Comparison of ENCODE assay signal across 25 cellular contexts in genomic region chr1:36494971-36495370, GRCh38. TPM values are rescaled to one million over a fixed set of nuclear protein-coding genes. Genes with fewer than 3 reads are reported as not detected.
DNase-seq lines count a peak whose midpoint lies in the region; ATAC-seq and TF ChIP-seq lines count a peak whose summit lies in the region.
"Had no signal": no experiment of that assay in that cellular context is flagged by ENCODE, and none has a peak within 500 bp of the region (broad histone marks: within the 10 kb centered on the region; RNA-seq: fewer than 3 reads in every experiment).

No MANE protein-coding gene starts in this region.

- no peak for TF ChIP-seq CTCF in sigmoid colon (IDR thresholded peaks at IDR 0.05)
- no peak for TF ChIP-seq CTCF in vagina (IDR thresholded peaks at IDR 0.05)

- no peaks in the 10 kb centered on the region for H3K36me3 ChIP-seq in sigmoid colon
- H3K36me3 ChIP-seq in vagina = no peaks in the 10 kb centered on the region
- H3K36me3 ChIP-seq: BE2C; BLaER1 treated with 17β-estradiol and CSF1 and Interleukin-3, amounts not matched to agents 10 nM and 100 nM had no signal

- H3K4me3 ChIP-seq in sigmoid colon (no peak overlapping the region), vagina (no peak overlapping the region)
- H3K4me3 ChIP-seq: A549; BLaER1 treated with 17β-estradiol and CSF1 and Interleukin-3, amounts not matched to agents 10 nM and 100 nM; GM12878; GM23248 had no signal

- no peaks in the 10 kb centered on the region for H3K9me3 Mint-ChIP-seq in activated naive CD4-positive, alpha-beta T cell treated with anti-CD3 and anti-CD28 coated beads, Interleukin-2, amount 10 ng/mL, durations not matched to agents 7 days and 5 days
- H3K9me3 Mint-ChIP-seq: CD14-positive monocyte; CD4-positive, alpha-beta T cell; CD8-positive, alpha-beta memory T cell had no signal

- DNase-seq in activated naive CD4-positive, alpha-beta T cell treated with anti-CD3 and anti-CD28 coated beads, Interleukin-2, amount 10 ng/mL, durations not matched to agents 7 days and 5 days = peak; percentile 13
- no peak for DNase-seq in activated naive CD4-positive, alpha-beta T cell treated with anti-CD3 and anti-CD28 coated beads, Interleukin-2, amount 50 U/mL, for 16 hours
- DNase-seq in mesenteric fat pad (ENCODE audit: low spot score) (peak; percentile 55), sigmoid colon (peak; percentile 21), left ventricle myocardium superior (no peak), vagina (ENCODE audit: extremely low spot score in 2 of 2) (no peak)
- DNase-seq: 8988T; ACHN; AML-193; BE2C; CD4-positive, alpha-beta T cell; CD8-positive, alpha-beta memory T cell; DMS 273 treated with DMSO at 0.1 percent for 48 hours; DMS79; EL; GDM1; GM23248; H7; HCEC 1CT had no signal

- no peak for TF ChIP-seq EP300 in sigmoid colon (IDR thresholded peaks at IDR 0.05)

- TF ChIP-seq POLR2A in sigmoid colon (IDR thresholded peaks at IDR 0.05) (no peak), vagina (IDR thresholded peaks at IDR 0.05) (no peak)

- WGBS in sigmoid colon, 2 donors = 77 to 88% methylated on average over 5 of the region's 5 CpGs

- H3K27ac Mint-ChIP-seq in activated naive CD4-positive, alpha-beta T cell treated with anti-CD3 and anti-CD28 coated beads, Interleukin-2, amount 10 ng/mL, durations not matched to agents 7 days and 5 days = no peak overlapping the region
- H3K27ac Mint-ChIP-seq: CD4-positive, alpha-beta T cell; CD8-positive, alpha-beta memory T cell had no signal

- peaks cover 38% of the 10 kb centered on the region for H3K27me3 Mint-ChIP-seq in activated naive CD4-positive, alpha-beta T cell treated with anti-CD3 and anti-CD28 coated beads, Interleukin-2, amount 10 ng/mL, durations not matched to agents 7 days and 5 days
- H3K27me3 Mint-ChIP-seq: CD4-positive, alpha-beta T cell had no signal

- H3K4me1 ChIP-seq in sigmoid colon = no peaks in the 10 kb centered on the region
- no peaks in the 10 kb centered on the region for H3K4me1 ChIP-seq in vagina
- H3K4me1 ChIP-seq: A549, BE2C had no signal

- CTCF ChIA-PET in activated naive CD4-positive, alpha-beta T cell treated with anti-CD3 and anti-CD28 coated beads, Interleukin-2, amount 10 ng/mL, durations not matched to agents 7 days and 5 days (lab: Charles Lee) = no interaction called here

- no peak overlapping the region for H3K27ac ChIP-seq in sigmoid colon
- H3K27ac ChIP-seq in vagina = no peak overlapping the region
- H3K27ac ChIP-seq: A549; BLaER1 treated with 17β-estradiol and CSF1 and Interleukin-3, amounts not matched to agents 10 nM and 100 nM; GM23248 had no signal

- ATAC-seq in left ventricle myocardium superior = no peak
- ATAC-seq in HG03469 (IDR thresholded peaks at IDR 0.05; ENCODE audit: unreplicated experiment) = no peak
- ATAC-seq: A549, GM12878 had no signal

- intact Hi-C loops in sigmoid colon (cut with DNase I) = no loop called here
- intact Hi-C loops in left ventricle myocardium superior (cut with micrococcal nuclease) = no loop called here
- intact Hi-C loops in vagina (cut with DNase I) = no loop called here

- H3K27me3 ChIP-seq in sigmoid colon = no peaks in the 10 kb centered on the region
- no peaks in the 10 kb centered on the region for H3K27me3 ChIP-seq in vagina
- H3K27me3 ChIP-seq: BE2C; BLaER1 treated with 17β-estradiol and CSF1 and Interleukin-3, amounts not matched to agents 10 nM and 100 nM had no signal

- no peaks in the 10 kb centered on the region for H3K9me3 ChIP-seq in sigmoid colon
- H3K9me3 ChIP-seq in vagina = no peaks in the 10 kb centered on the region
- H3K9me3 ChIP-seq: A549; BE2C; BLaER1 treated with 17β-estradiol and CSF1 and Interleukin-3, amounts not matched to agents 10 nM and 100 nM had no signal

- no peak overlapping the region for H3K4me3 Mint-ChIP-seq in activated naive CD4-positive, alpha-beta T cell treated with anti-CD3 and anti-CD28 coated beads, Interleukin-2, amount 10 ng/mL, durations not matched to agents 7 days and 5 days
- H3K4me3 Mint-ChIP-seq: CD14-positive monocyte; CD4-positive, alpha-beta T cell; CD8-positive, alpha-beta memory T cell had no signal

- H3K4me1 Mint-ChIP-seq in activated naive CD4-positive, alpha-beta T cell treated with anti-CD3 and anti-CD28 coated beads, Interleukin-2, amount 10 ng/mL, durations not matched to agents 7 days and 5 days = no peaks in the 10 kb centered on the region
- H3K4me1 Mint-ChIP-seq: CD8-positive, alpha-beta memory T cell had no signal

- no peaks in the 10 kb centered on the region for H3K36me3 Mint-ChIP-seq in activated naive CD4-positive, alpha-beta T cell treated with anti-CD3 and anti-CD28 coated beads, Interleukin-2, amount 10 ng/mL, durations not matched to agents 7 days and 5 days
- H3K36me3 Mint-ChIP-seq: CD14-positive monocyte; CD8-positive, alpha-beta memory T cell had no signal

RNA-seq across cellular contexts. Expression of gene CSF3R, which starts 12.3 kb away (rescaled TPM):
- total RNA-seq in mesenteric fat pad (82.0 TPM), sigmoid colon (1 to 10 TPM; 7.5 to 9.1 (median 8.6) TPM), left ventricle myocardium superior (6.4 TPM), vagina (8.8 TPM)
- polyA plus RNA-seq in sigmoid colon = 1 to 10 TPM; 3.9 to 4.2 (median 3.9) TPM
- total RNA-seq: GM23248, H1 had no signal
- polyA plus RNA-seq: A549; CD8-positive, alpha-beta memory T cell; GM12878; GM23248; H1 had no signal

RNA-seq across cellular contexts. Expression of gene MRPS15, which starts 30.8 kb away (rescaled TPM):
- total RNA-seq in mesenteric fat pad (83.4 TPM), sigmoid colon (100 to 1,000 TPM in 1 of 4 donors, 10 to 100 TPM in 3; 70.3 to 115 (median 79.0) TPM), left ventricle myocardium superior (119 TPM), vagina (54.0 TPM)
- polyA plus RNA-seq in sigmoid colon = 100 to 1,000 TPM in 2 of 3 donors, 10 to 100 TPM in 1; 81.1 to 103 (median 103) TPM

RNA-seq across cellular contexts. Expression of gene OSCP1, which starts 44.7 kb away (rescaled TPM):
- 7.0 TPM for total RNA-seq in mesenteric fat pad
- 10 to 100 TPM; 10.2 to 15.3 (median 10.7) TPM for total RNA-seq in sigmoid colon
- polyA plus RNA-seq in sigmoid colon = 1 to 10 TPM in 2 of 3 donors, not detected in 1; 1.8 to 3.7 TPM
- 3.8 TPM for total RNA-seq in left ventricle myocardium superior
- total RNA-seq in vagina = 5.2 TPM
- polyA plus RNA-seq: CD8-positive, alpha-beta memory T cell had no signal

Comparison
In these comparisons a context has a peak if more than half of its experiments do, and no peak if none do; other contexts are left out.
1. DNase-seq: peak in activated naive CD4-positive, alpha-beta T cell treated with anti-CD3 and anti-CD28 coated beads, Interleukin-2, amount 10 ng/mL, durations not matched to agents 7 days and 5 days (single experiment), mesenteric fat pad (single experiment) and sigmoid colon (single experiment); none in activated naive CD4-positive, alpha-beta T cell treated with anti-CD3 and anti-CD28 coated beads, Interleukin-2, amount 50 U/mL, for 16 hours (single experiment), left ventricle myocardium superior (single experiment) and vagina (0 of 2).